In the genomic region with DNA sequence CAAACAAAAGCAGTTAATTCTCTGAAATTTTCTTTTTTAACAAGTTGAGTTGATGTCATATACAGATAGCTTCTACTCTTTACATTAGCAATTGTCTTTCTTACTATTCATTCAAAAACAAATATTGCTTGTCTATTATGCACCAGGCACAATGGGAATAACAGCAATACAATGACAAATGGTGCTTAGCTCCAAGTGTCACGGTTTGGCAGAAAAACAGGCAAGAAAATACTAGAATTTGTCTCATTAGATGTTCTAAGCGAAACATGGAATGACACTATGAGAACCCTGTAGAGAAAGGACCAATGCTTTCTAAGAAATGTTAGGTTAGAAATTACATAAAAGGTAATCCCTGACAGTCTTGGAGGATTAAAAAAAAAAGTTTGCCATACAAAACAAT, we compare ENCODE assay signal across 15 cellular contexts.
DNase-seq lines count a peak whose midpoint lies in the region; ATAC-seq and TF ChIP-seq lines count a peak whose summit lies in the region.
"Had no signal": no experiment of that assay in that cellular context is flagged by ENCODE, and none has a peak within 500 bp of the region (broad histone marks: within the 10 kb centered on the region; RNA-seq: fewer than 3 reads in every experiment).

No MANE protein-coding gene starts in this region.

- no peaks in the 10 kb centered on the region for H3K27me3 ChIP-seq in dorsolateral prefrontal cortex
- H3K27me3 ChIP-seq in layer of hippocampus (ENCODE audit: control insufficient read depth, insufficient read depth, low read length): no peaks in the 10 kb centered on the region

- peak overlapping the region; percentile 94 for H3K27ac ChIP-seq in angular gyrus (ENCODE audit: low read depth, low read length)
- H3K27ac ChIP-seq in dorsolateral prefrontal cortex: peak overlapping the region; percentile 59 to 100 (median 94)
- peak overlapping the region; percentile 91 for H3K27ac ChIP-seq in layer of hippocampus (ENCODE audit: low read depth, low read length)
- H3K27ac ChIP-seq in substantia nigra (ENCODE audit: low read depth, low read length, poor library complexity, severe bottlenecking): peak overlapping the region; percentile 96

- DNase-seq in dorsolateral prefrontal cortex (no peak), substantia nigra (lab: John Stamatoyannopoulos, UW) (peak in 1 of 49 donors; percentile 35), NCI-H82 treated with DMSO at 0.1 percent for 48 hours (lab: John Stamatoyannopoulos, UW; ENCODE audit: unreplicated experiment) (no peak), H4 (ENCODE audit: low spot score) (no peak)
- DNase-seq: CD8-positive, alpha-beta T cell; COR-L47; DMS153; DMS79 treated with DMSO at 0.1 percent for 48 hours; EL; H9; IMR-90 had no signal

- peak overlapping the region in 9 of 59 donors; percentile 1 to 48 (median 12) for H3K4me3 ChIP-seq in dorsolateral prefrontal cortex
- H3K4me3 ChIP-seq: GM23338 had no signal

- intact Hi-C loops in dorsolateral prefrontal cortex (cut with DNase I): no loop called here

- no peak for ATAC-seq in HG02884 (IDR thresholded peaks at IDR 0.05; ENCODE audit: unreplicated experiment)
- ATAC-seq: CD8-positive, alpha-beta T cell; GM23338 had no signal

- TF ChIP-seq CTCF in dorsolateral prefrontal cortex (IDR thresholded peaks at IDR 0.05 in 54 of 56, conservative IDR thresholded peaks at IDR 0.05 in 2 of 56; ENCODE audit: low read depth in 1 of 56, partially characterized antibody in 56 of 56): no peak
